Comparison of ENCODE assay signal across 10 cellular contexts in the genomic region with DNA sequence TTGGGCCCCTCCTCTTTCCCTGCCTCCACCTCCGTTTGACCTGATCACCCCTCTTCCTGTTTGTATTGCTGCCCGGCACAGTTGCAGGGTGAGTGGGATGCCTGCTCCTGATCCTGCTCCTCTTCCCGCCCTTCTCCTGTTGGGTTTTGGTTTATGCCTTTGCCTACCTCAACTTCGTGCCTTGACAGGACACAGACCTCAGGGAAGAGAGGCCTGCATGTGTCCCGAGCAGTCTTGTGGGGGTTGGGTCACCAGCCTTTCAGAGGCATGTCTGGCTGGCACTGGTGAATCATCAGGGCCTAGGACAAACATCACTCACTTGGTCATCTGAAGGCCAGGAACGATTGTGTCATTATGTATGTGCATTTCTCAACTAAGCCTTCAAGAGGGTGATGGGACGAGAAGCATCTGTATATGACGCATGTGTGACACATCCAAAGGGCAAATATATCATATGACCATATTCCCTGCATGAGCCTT. TPM values are rescaled to one million over a fixed set of nuclear protein-coding genes. Genes with fewer than 3 reads are reported as not detected.
A peak's percentile ranks its signal among the peaks of the same experiment; 100 is the strongest.
DNase-seq lines count a peak whose midpoint lies in the region; ATAC-seq and TF ChIP-seq lines count a peak whose summit lies in the region.
"Had no signal": no experiment of that assay in that cellular context is flagged by ENCODE, and none has a peak within 500 bp of the region (broad histone marks: within the 10 kb centered on the region; RNA-seq: fewer than 3 reads in every experiment).

No MANE protein-coding gene starts in this region.

- H3K4me3 ChIP-seq in GM23248 (no peak overlapping the region), psoas muscle (no peak overlapping the region)

- intact Hi-C loops in psoas muscle (cut with DNase I): no loop called here

- no peaks in the 10 kb centered on the region for H3K9me2 ChIP-seq in GM23248 (ENCODE audit: insufficient read depth)

- ATAC-seq in psoas muscle (peak; percentile 74 to 90 (median 84)), GM21360 (IDR thresholded peaks at IDR 0.05; ENCODE audit: unreplicated experiment) (no peak)

- in situ Hi-C loops in GM23248 (cut with MboI): no loop called here

- H4K20me1 ChIP-seq in GM23248 (ENCODE audit: insufficient read depth): no peaks in the 10 kb centered on the region

- H3K4me2 ChIP-seq in GM23248 (ENCODE audit: unreplicated experiment): peak overlapping the region; percentile 45

- H3K27me3 ChIP-seq in GM23248 (replicated peaks; ENCODE audit: insufficient read depth) (no peaks in the 10 kb centered on the region), psoas muscle (ENCODE audit: insufficient read depth in 3 of 3, low read length in 2 of 3) (no peaks in the 10 kb centered on the region)

- 0 out of 2 replicates have a peak overlapping the region, but pooled peaks have one; percentile 24 for H2AFZ ChIP-seq in GM23248

- H3K9ac ChIP-seq in GM23248: peak overlapping the region; percentile 69

- H3K9me3 ChIP-seq in GM23248 (ENCODE audit: low read depth): no peaks in the 10 kb centered on the region
- no peaks in the 10 kb centered on the region for H3K9me3 ChIP-seq in psoas muscle

- peaks cover 17% of the 10 kb centered on the region for H3K4me1 ChIP-seq in GM23248 (ENCODE audit: insufficient read depth)
- no peaks in the 10 kb centered on the region for H3K4me1 ChIP-seq in psoas muscle

- H3K36me3 ChIP-seq in GM23248 (ENCODE audit: low read depth) (0 out of 2 replicates have a peak, but pooled peaks cover 5% of the 10 kb centered on the region), psoas muscle (ENCODE audit: insufficient read depth in 1 of 2, low read depth in 1 of 2) (no peaks in the 10 kb centered on the region)

- peaks cover 22% of the 10 kb centered on the region for H3F3A ChIP-seq in GM23248 (ENCODE audit: insufficient read depth)

- peaks cover 87% of the 10 kb centered on the region for H3K79me2 ChIP-seq in GM23248 (ENCODE audit: insufficient read depth)

- no peak for TF ChIP-seq CTCF in psoas muscle (IDR thresholded peaks at IDR 0.05)

- peak; percentile 99 for DNase-seq in GM23248
- peak; percentile 85 for DNase-seq in RPMI7951 (ENCODE audit: low read depth)
- DNase-seq in fibroblast of gingiva (ENCODE audit: low read depth): peak; percentile 100
- DNase-seq in psoas muscle: peak in 1 of 2 donors; percentile 54
- no peak for DNase-seq in NCI-H526 (lab: John Stamatoyannopoulos, UW)
- DNase-seq in stimulated activated naive CD4-positive, alpha-beta T cell (lab: John Stamatoyannopoulos, UW): no peak
- no peak for DNase-seq in hippocampal formation (lab: John Stamatoyannopoulos, UW)
- DNase-seq: activated CD4-positive, alpha-beta T cell treated with anti-CD3 and anti-CD28 coated beads for 1 hour; foreskin melanocyte had no signal

- WGBS in GM23248 (ENCODE audit: low coverage in 1 of 2, low lambda C conversion rate in 2 of 2, missing lambda C conversion rate in 2 of 2), 2 experiments: 19 to 20% methylated on average over 8 of the region's 8 CpGs
- WGBS in psoas muscle, 3 donors: 53 to 67% (median 65%) methylated on average over 8 of the region's 8 CpGs

- peak overlapping the region; percentile 94 for H3K27ac ChIP-seq in GM23248
- peak overlapping the region; percentile 53 for H3K27ac ChIP-seq in psoas muscle

RNA-seq across cellular contexts. Expression of a gene that starts 56.9 kb away (rescaled TPM):
- 87.1 and 97.0 TPM in 2 replicates for total RNA-seq in GM23248 (2014; rRNA removed; shearing (Covaris generic))
- polyA plus RNA-seq in GM23248 (2016; fragmentation: Nextera tagmentation; extraction: Ambion mirVana) (37.6 and 39.2 TPM in 2 replicates), psoas muscle (10 to 100 TPM in 1 of 3 donors, 1 to 10 TPM in 2; 1.6 to 19.6 (median 1.8) TPM)
- total RNA-seq in RPMI7951 (2014; rRNA removed; shearing (Covaris generic)): 0.60 TPM in 1 of 2 replicates, not detected in the other
- total RNA-seq in psoas muscle: 10 to 100 TPM in 3 of 4 donors, 1 to 10 TPM in 1; 2.2 to 44.2 (median 20.5) TPM

Comparison
In these comparisons a context has a peak if more than half of its experiments do, and no peak if none do; other contexts are left out.
1. DNase-seq: peak in GM23248 (single experiment), RPMI7951 (single experiment) and fibroblast of gingiva (single experiment); none in NCI-H526 (0 of 2), stimulated activated naive CD4-positive, alpha-beta T cell (0 of 6) and hippocampal formation (0 of 2).